8 cellular contexts compared by ENCODE assay signal in genomic region chr4:8241895-8242696, GRCh38. TPM values are rescaled to one million over a fixed set of nuclear protein-coding genes. Genes with fewer than 3 reads are reported as not detected.
DNase-seq lines count a peak whose midpoint lies in the region; ATAC-seq and TF ChIP-seq lines count a peak whose summit lies in the region.

No MANE protein-coding gene starts in this region.

- H3K36me3 Mint-ChIP-seq in activated naive CD4-positive, alpha-beta T cell treated with anti-CD3 and anti-CD28 coated beads, Interleukin-2, amount 50 U/mL, for 72 hours: no peaks in the 10 kb centered on the region

- H3K9ac ChIP-seq in SK-N-SH: no peak overlapping the region

- POLR2A ChIA-PET in SK-N-SH (lab: Yijun Ruan, JAX): interaction anchor here (0.6 to 1.0 kb wide), 3 partner anchors 11 to 187 kb away, joined by 3 to 6 read pairs (median 3); no protein-coding TSS in a partner anchor

- H3F3A ChIP-seq in SK-N-SH (replicated peaks; ENCODE audit: insufficient read depth): no peaks in the 10 kb centered on the region

- TF ChIP-seq CTCF in SK-N-SH (IDR thresholded peaks at IDR 0.05) (peak; percentile 93), cardiac muscle cell (IDR thresholded peaks at IDR 0.05; ENCODE audit: low read depth, low read length) (peak; percentile 96), prostate gland (IDR thresholded peaks at IDR 0.05) (peak; percentile 96 to 99 (median 97)), upper lobe of right lung (IDR thresholded peaks at IDR 0.05) (peak; percentile 99)

- CTCF ChIA-PET in SK-N-SH (lab: Yijun Ruan, JAX): interaction anchor here (0.6 to 6.8 kb wide), 48 partner anchors 9 to 356 kb away, joined by 3 to 115 read pairs (median 5); partner anchors contain the start of gene SH3TC1

- TF ChIP-seq POLR2A in prostate gland (IDR thresholded peaks at IDR 0.05): no peak

- no peaks in the 10 kb centered on the region for H3K9me3 ChIP-seq in SK-N-SH
- H3K9me3 ChIP-seq in cardiac muscle cell (ENCODE audit: low read depth): no peaks in the 10 kb centered on the region
- no peaks in the 10 kb centered on the region for H3K9me3 ChIP-seq in prostate gland
- H3K9me3 ChIP-seq in upper lobe of right lung: no peaks in the 10 kb centered on the region

- no peaks in the 10 kb centered on the region for H3K27me3 ChIP-seq in SK-N-SH (ENCODE audit: insufficient read depth)
- H3K27me3 ChIP-seq in cardiac muscle cell: no peaks in the 10 kb centered on the region
- H3K27me3 ChIP-seq in prostate gland (replicated peaks; ENCODE audit: insufficient read depth): no peaks in the 10 kb centered on the region
- no peaks in the 10 kb centered on the region for H3K27me3 ChIP-seq in upper lobe of right lung

- ATAC-seq in GM21381 (IDR thresholded peaks at IDR 0.05; ENCODE audit: unreplicated experiment) (peak; percentile 79), upper lobe of right lung (peak; percentile 81)
- peak; percentile 82 to 88 for ATAC-seq in activated naive CD4-positive, alpha-beta T cell treated with anti-CD3 and anti-CD28 coated beads, Interleukin-2, amount 50 U/mL, for 72 hours

- no peak for TF ChIP-seq EP300 in SK-N-SH (IDR thresholded peaks at IDR 0.05; ENCODE audit: borderline replicate concordance in 1 of 2, low read depth in 1 of 2, low read length in 1 of 2)

- H3K4me1 ChIP-seq in SK-N-SH (ENCODE audit: control insufficient read depth in 1 of 2, insufficient read depth in 2 of 2, low read depth in 1 of 2, low read length in 1 of 2): peaks cover 4 to 8% of the 10 kb centered on the region in 2 experiments; a peak in 1 of 4 replicates
- H3K4me1 ChIP-seq in cardiac muscle cell (ENCODE audit: low read depth): peaks cover 18% of the 10 kb centered on the region
- no peaks in the 10 kb centered on the region for H3K4me1 ChIP-seq in prostate gland (replicated peaks)
- H3K4me1 ChIP-seq in upper lobe of right lung: peaks cover 15% of the 10 kb centered on the region

- WGBS in SK-N-SH (ENCODE audit: low lambda C conversion rate): 38% methylated on average over 15 of the region's 29 CpGs
- 21% methylated on average over 28 of the region's 29 CpGs for WGBS in prostate gland

- H3K9me3 Mint-ChIP-seq in activated naive CD4-positive, alpha-beta T cell treated with anti-CD3 and anti-CD28 coated beads, Interleukin-2, amount 50 U/mL, for 72 hours: no peaks in the 10 kb centered on the region

- peak overlapping the region in 1 of 2 experiments; percentile 44; a peak in 1 of 4 replicates for H3K4me3 ChIP-seq in SK-N-SH (ENCODE audit: low read depth in 2 of 2, low read length in 1 of 2)
- H3K4me3 ChIP-seq in cardiac muscle cell: no peak overlapping the region
- no peak overlapping the region for H3K4me3 ChIP-seq in prostate gland
- no peak overlapping the region for H3K4me3 ChIP-seq in upper lobe of right lung

- no peaks in the 10 kb centered on the region for H4K20me1 ChIP-seq in SK-N-SH (ENCODE audit: insufficient read depth)

- TF ChIP-seq RAD21 in SK-N-SH (IDR thresholded peaks at IDR 0.05; ENCODE audit: low read length): peak; percentile 94

- peak overlapping the region; percentile 49; the same call in 1 of the 2 replicates for H2AFZ ChIP-seq in SK-N-SH (ENCODE audit: low read depth)

- H3K36me3 ChIP-seq in SK-N-SH (replicated peaks in 1 of 2; ENCODE audit: control insufficient read depth in 1 of 2, insufficient read depth in 2 of 2, low read length in 1 of 2) (no peaks in the 10 kb centered on the region), cardiac muscle cell (no peaks in the 10 kb centered on the region), prostate gland (no peaks in the 10 kb centered on the region), upper lobe of right lung (peaks cover 26% of the 10 kb centered on the region)

- no peaks in the 10 kb centered on the region for H3K9me2 ChIP-seq in SK-N-SH

- H3K27ac ChIP-seq in SK-N-SH (ENCODE audit: low read depth in 2 of 2, low read length in 1 of 2) (peak overlapping the region in 1 of 2 experiments; percentile 73; a peak in 1 of 4 replicates), cardiac muscle cell (peak overlapping the region; percentile 32), prostate gland (no peak overlapping the region), upper lobe of right lung (peak overlapping the region; percentile 47)

- H3K4me2 ChIP-seq in SK-N-SH: no peak overlapping the region

- no peak overlapping the region for H3K27ac Mint-ChIP-seq in activated naive CD4-positive, alpha-beta T cell treated with anti-CD3 and anti-CD28 coated beads, Interleukin-2, amount 50 U/mL, for 72 hours

- DNase-seq in COR-L47 (lab: John Stamatoyannopoulos, UW): peak; percentile 76
- peak; percentile 53 to 68 for DNase-seq in Kasumi-1 (lab: John Stamatoyannopoulos, UW)
- DNase-seq in SK-N-SH: peak; percentile 98
- peak; percentile 71 to 96 for DNase-seq in activated naive CD4-positive, alpha-beta T cell treated with anti-CD3 and anti-CD28 coated beads, Interleukin-2, amount 50 U/mL, for 72 hours (ENCODE audit: low spot score in 2 of 2)
- peak; percentile 96 to 97 for DNase-seq in cardiac muscle cell (ENCODE audit: low read depth in 1 of 2, low spot score in 1 of 2)
- DNase-seq in prostate gland (ENCODE audit: low spot score): peak; percentile 70
- peak; percentile 90 for DNase-seq in upper lobe of right lung

- H3K79me2 ChIP-seq in SK-N-SH (ENCODE audit: insufficient read depth): no peaks in the 10 kb centered on the region

- intact Hi-C loops in prostate gland (cut with DNase I): loop anchor here (1.0 to 5.0 kb wide), 2 partner anchors 161 to 350 kb away; partner anchors contain the start of gene CPZ
- intact Hi-C loops in upper lobe of right lung (cut with DNase I): loop anchor here (5.0 kb wide), 1 partner anchor 170 kb away; no protein-coding TSS in a partner anchor

TF ChIP-seq in SK-N-SH, 30 proteins besides CTCF, POLR2A, EP300 and RAD21 (continues in another document):
- TF ChIP-seq TCF12 (IDR thresholded peaks at IDR 0.05) (no peak), ZBTB33 (IDR thresholded peaks at IDR 0.05; ENCODE audit: borderline replicate concordance, low read depth) (no peak), TEAD4 (IDR thresholded peaks at IDR 0.05; ENCODE audit: borderline replicate concordance, insufficient read depth) (no peak), MAX (IDR thresholded peaks at IDR 0.05; ENCODE audit: low read depth) (peak; percentile 50; the same call in 1 of the 2 replicates), ELF1 (IDR thresholded peaks at IDR 0.05) (no peak), RFX5 (IDR thresholded peaks at IDR 0.05; ENCODE audit: low read length) (no peak), EZH2phosphoT487 (IDR thresholded peaks at IDR 0.05; ENCODE audit: borderline replicate concordance, low read depth) (no peak), SMC3 (IDR thresholded peaks at IDR 0.05; ENCODE audit: low read depth, low read length) (peak; percentile 99), PBX3 (IDR thresholded peaks at IDR 0.05) (no peak), MXI1 (IDR thresholded peaks at IDR 0.05; ENCODE audit: low read depth, low read length) (peak; percentile 81)

RNA-seq across cellular contexts. Expression of gene HTRA3, which starts 27.5 kb away (rescaled TPM):
- polyA plus RNA-seq in SK-N-SH (2012; rRNA removed): 0.05 TPM in 1 of 2 replicates, not detected in the other
- 0.01 and 0.03 TPM in 2 replicates for polyA plus RNA-seq in SK-N-SH (2012; cell fraction: cytosol; rRNA removed)
- 0.04 and 0.05 TPM in 2 replicates for polyA plus RNA-seq in SK-N-SH (2012; cell fraction: nucleus; rRNA removed)
- not detected for total RNA-seq in activated naive CD4-positive, alpha-beta T cell treated with anti-CD3 and anti-CD28 coated beads, Interleukin-2, amount 50 U/mL, for 72 hours
- 8.9 and 15.7 TPM in 2 replicates for total RNA-seq in cardiac muscle cell
- polyA plus RNA-seq in cardiac muscle cell: 6.9 and 17.4 TPM in 2 replicates
- total RNA-seq in prostate gland: 10 to 100 TPM in 1 of 2 donors, 1 to 10 TPM in 1; 6.0 to 18.9 TPM
- 25.0 TPM for total RNA-seq in upper lobe of right lung

RNA-seq across cellular contexts. Expression of gene SH3TC1, which starts 43.0 kb away (rescaled TPM):
- polyA plus RNA-seq in SK-N-SH (2012; rRNA removed) (2.7 and 2.9 TPM in 2 replicates), cardiac muscle cell (0.57 and 2.9 TPM in 2 replicates)
- polyA plus RNA-seq in SK-N-SH (2012; cell fraction: cytosol; rRNA removed): 0.54 and 1.2 TPM in 2 replicates
- polyA plus RNA-seq in SK-N-SH (2012; cell fraction: nucleus; rRNA removed): 8.4 and 11.3 TPM in 2 replicates
- 10 to 100 TPM; 12.2 to 22.2 TPM for total RNA-seq in activated naive CD4-positive, alpha-beta T cell treated with anti-CD3 and anti-CD28 coated beads, Interleukin-2, amount 50 U/mL, for 72 hours
- total RNA-seq in cardiac muscle cell (3.8 and 4.6 TPM in 2 replicates), prostate gland (10 to 100 TPM; 22.4 to 37.5 TPM), upper lobe of right lung (71.7 TPM)

Comparison
In these comparisons a context has a peak if more than half of its experiments do, and no peak if none do; other contexts are left out.
1. H3K27ac ChIP-seq: peak in cardiac muscle cell (single experiment) and upper lobe of right lung (single experiment); none in prostate gland (0 of 2).
2. Peak in every context shown above with its lines, with median percentiles within 50 percentile points of each other: DNase-seq, ATAC-seq and CTCF ChIP-seq.